In the genomic region with DNA sequence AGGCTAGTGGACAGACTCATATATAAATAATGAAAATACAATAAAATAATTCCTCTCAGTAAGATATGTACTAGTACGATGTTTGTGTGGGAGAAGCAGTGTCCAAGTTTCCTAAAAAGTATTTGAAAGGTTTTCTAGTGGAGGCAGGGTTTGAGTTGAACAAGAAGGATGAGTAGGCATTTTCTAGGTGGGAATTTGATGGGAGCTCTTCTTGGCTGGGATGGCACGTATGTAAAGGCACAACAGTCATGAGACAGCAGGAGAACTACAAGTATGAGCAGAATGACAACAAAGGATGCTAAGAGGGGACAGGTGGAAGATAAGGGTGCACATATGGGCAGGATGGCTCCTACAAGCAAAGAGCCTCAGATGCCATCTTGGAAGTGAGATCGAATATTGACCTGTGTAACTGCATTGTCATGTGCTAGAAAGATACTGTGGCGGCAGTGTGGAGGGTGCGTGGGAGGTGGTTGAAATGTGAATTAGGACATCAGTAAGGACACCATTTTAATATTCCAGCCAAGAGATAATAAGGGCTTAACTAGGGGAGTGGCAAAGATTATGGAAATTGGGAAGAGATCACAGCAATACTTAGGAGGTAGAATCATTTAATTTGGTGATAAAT, we compare ENCODE assay signal across 18 cellular contexts.
"Had no signal": no experiment of that assay in that cellular context is flagged by ENCODE, and none has a peak within 500 bp of the region (broad histone marks: within the 10 kb centered on the region; RNA-seq: fewer than 3 reads in every experiment).

No MANE protein-coding gene starts in this region.

- DNase-seq: KBM-7, MM.1S, NCI-H1092 treated with DMSO at 0.1 percent for 48 hours, NCI-H1436, NCI-H187, NCI-H2029, NCI-H345, NCI-H446 treated with DMSO at 0.1 percent for 48 hours, NCI-H510A treated with DMSO at 0.1 percent for 48 hours, NCI-H69, NCI-H774, PC-3, SHP77, SK-N-SH, T-helper 1 cell had no signal

- H3K9ac ChIP-seq: SK-N-SH had no signal

- H3K27me3 Mint-ChIP-seq: IgD-negative memory B cell had no signal

- H3K4me3 Mint-ChIP-seq: IgD-negative memory B cell had no signal

- H3K27ac Mint-ChIP-seq: IgD-negative memory B cell had no signal

- H3K4me1 Mint-ChIP-seq: IgD-negative memory B cell had no signal

- H3K36me3 Mint-ChIP-seq: IgD-negative memory B cell had no signal

- H3K4me2 ChIP-seq: SK-N-SH had no signal

- H3K27ac ChIP-seq: RWPE1 had no signal

- ATAC-seq: Panc1, PC-3 had no signal
